Comparison of ENCODE assay signal across 8 cellular contexts in genomic region chr9:86946712-86947145, GRCh38. TPM values are rescaled to one million over a fixed set of nuclear protein-coding genes. Genes with fewer than 3 reads are reported as not detected.
DNase-seq lines count a peak whose midpoint lies in the region; ATAC-seq and TF ChIP-seq lines count a peak whose summit lies in the region.

No MANE protein-coding gene starts in this region.

- no peak overlapping the region for H2AK5ac ChIP-seq in trophoblast cell (ENCODE audit: low read length)

- H3K36me3 ChIP-seq in trophoblast cell (ENCODE audit: control insufficient read depth in 1 of 2, insufficient read depth in 2 of 2, low read length in 2 of 2), result peaks cover 0 to 3% of the 10 kb centered on the region in 2 experiments

- no peak overlapping the region for H3K23ac ChIP-seq in trophoblast cell (ENCODE audit: low read length)

- DNase-seq in AG04449 (ENCODE audit: low read depth, low spot score), result no peak
- peak; percentile 64 for DNase-seq in M059J (ENCODE audit: low read depth)
- peak; percentile 13 for DNase-seq in activated T-helper 1 cell treated with Interleukin-2 at 50 U/mL for 16 hours (ENCODE audit: low read depth)
- peak; percentile 26 for DNase-seq in germinal center (ENCODE audit: low spot score)
- DNase-seq in trophoblast cell, result peak in 1 of 2 donors; percentile 53
- no peak for DNase-seq in NOMO-1 treated with DMSO at 0.1 percent for 48 hours (lab: John Stamatoyannopoulos, UW; ENCODE audit: unreplicated experiment)
- DNase-seq in NAMALWA (ENCODE audit: low spot score), result no peak

- peak overlapping the region; percentile 84 for H4K91ac ChIP-seq in trophoblast cell (ENCODE audit: low read depth, low read length)

- H3K9me3 ChIP-seq in trophoblast cell (ENCODE audit: insufficient read depth, low read depth, low read length), result peaks cover 5% of the 10 kb centered on the region

- peak overlapping the region; percentile 25 for H2BK120ac ChIP-seq in trophoblast cell (ENCODE audit: insufficient read depth, low read length, poor library complexity)

- no peaks in the 10 kb centered on the region for H3K27me3 ChIP-seq in trophoblast cell (ENCODE audit: insufficient read depth, low read length)

- peak overlapping the region; percentile 39 for H3K4ac ChIP-seq in trophoblast cell (ENCODE audit: low read depth, low read length)

- H2BK12ac ChIP-seq in trophoblast cell (ENCODE audit: low read length), result peak overlapping the region; percentile 15

- peak overlapping the region; percentile 86 for H3K18ac ChIP-seq in trophoblast cell (ENCODE audit: low read length)

- peak overlapping the region; percentile 91 for H3K4me2 ChIP-seq in trophoblast cell (ENCODE audit: low read length)

- peak overlapping the region; percentile 94 for H3K4me3 ChIP-seq in AG04449 (ENCODE audit: low read depth, low read length)
- H3K4me3 ChIP-seq in trophoblast cell (ENCODE audit: low read depth, low read length), result peak overlapping the region; percentile 97

- H3K27ac ChIP-seq in trophoblast cell (ENCODE audit: low read depth, low read length), result peak overlapping the region; percentile 94

- peaks cover 0 to 2% of the 10 kb centered on the region in 2 experiments for H3K4me1 ChIP-seq in trophoblast cell (ENCODE audit: control insufficient read depth in 1 of 2, insufficient read depth in 2 of 2, low read length in 2 of 2)

- WGBS in trophoblast cell (ENCODE audit: extremely low coverage, insufficient coverage, insufficient read length), result no CpG with 5 or more reads among the region's 52 CpGs

- H2AFZ ChIP-seq in trophoblast cell (ENCODE audit: insufficient read depth, low read length, poor library complexity), result peak overlapping the region; percentile 43

- H3K79me1 ChIP-seq in trophoblast cell (ENCODE audit: low read length), result peaks cover 20% of the 10 kb centered on the region

- peak overlapping the region; percentile 87 for H3K9ac ChIP-seq in trophoblast cell (ENCODE audit: low read length)

- H3K14ac ChIP-seq in trophoblast cell (ENCODE audit: low read length), result peak overlapping the region; percentile 83

- H4K8ac ChIP-seq in trophoblast cell (ENCODE audit: low read depth, low read length), result peak overlapping the region; percentile 44

- peak; percentile 9 for ATAC-seq in GM21381 (IDR thresholded peaks at IDR 0.05; ENCODE audit: unreplicated experiment)

- H3K79me2 ChIP-seq in trophoblast cell (ENCODE audit: control insufficient read depth, insufficient read depth, low read length, poor library complexity), result peaks cover 17% of the 10 kb centered on the region

- H4K12ac ChIP-seq in trophoblast cell (ENCODE audit: low read depth, low read length), result peak overlapping the region; percentile 26

- POLR2A ChIA-PET in AG04449 (lab: Yijun Ruan, JAX), result interaction anchor here (0.7 to 3.1 kb wide), 10 partner anchors 21 to 361 kb away, joined by 3 to 13 read pairs (median 4); no protein-coding TSS in a partner anchor

- peak overlapping the region; percentile 89 for H2BK5ac ChIP-seq in trophoblast cell (ENCODE audit: low read depth, low read length, poor library complexity)

- CTCF ChIA-PET in AG04449 (lab: Yijun Ruan, JAX), result interaction anchor here (0.8 to 5.3 kb wide), 17 partner anchors 11 to 532 kb away, joined by 3 to 66 read pairs (median 6); no protein-coding TSS in a partner anchor

- no peak for TF ChIP-seq CTCF in AG04449 (IDR thresholded peaks at IDR 0.05; ENCODE audit: insufficient read depth, low read length, missing control alignments)

RNA-seq across cellular contexts. Expression of gene GAS1, which starts 0.6 kb away (rescaled TPM):
- 5.9 and 8.9 TPM in 2 replicates for total RNA-seq in M059J (2014; rRNA removed; shearing (Covaris generic))
- 15.3 and 18.3 TPM in 2 replicates for polyA plus RNA-seq in trophoblast cell (2013)

Comparison
In these comparisons a context has a peak if more than half of its experiments do, and no peak if none do; other contexts are left out.
1. DNase-seq: peak in M059J (single experiment), activated T-helper 1 cell treated with Interleukin-2 at 50 U/mL for 16 hours (single experiment) and germinal center (single experiment); none in AG04449 (single experiment), NOMO-1 treated with DMSO at 0.1 percent for 48 hours (single experiment) and NAMALWA (single experiment).